Comparison of ENCODE assay signal across 23 cellular contexts in genomic region chr15:80442728-80443403, GRCh38. TPM values are rescaled to one million over a fixed set of nuclear protein-coding genes. Genes with fewer than 3 reads are reported as not detected.
"Had no signal": no experiment of that assay in that cellular context is flagged by ENCODE, and none has a peak within 500 bp of the region (broad histone marks: within the 10 kb centered on the region; RNA-seq: fewer than 3 reads in every experiment).

No MANE protein-coding gene starts in this region.

- H3K4me3 ChIP-seq: PC-9 had no signal

- H2AFZ ChIP-seq: PC-9 had no signal

- DNase-seq: activated CD4-positive, alpha-beta T cell treated with anti-CD3 and anti-CD28 coated beads for 48 hours; activated CD4-positive, alpha-beta T cell treated with anti-CD3 and anti-CD28 coated beads, Interleukin-2, amount 50 U/mL, for 4 hours; activated CD8-positive, alpha-beta memory T cell treated with anti-CD3 and anti-CD28 coated beads, Interleukin-2, amount 10 ng/mL, durations not matched to agents 7 days and 5 days; activated effector memory CD4-positive, alpha-beta T cell treated with anti-CD3 and anti-CD28 coated beads, Interleukin-2, amount 50 U/mL, for 16 hours; activated naive CD4-positive, alpha-beta T cell treated with Interleukin-2 at 50 U/mL for 16 hours; activated naive CD8-positive, alpha-beta T cell treated with anti-CD3 and anti-CD28 coated beads, Interleukin-2, amount 50 U/mL, for 24 hours; activated T-cell treated with anti-CD3 and anti-CD28 coated beads, Interleukin-2, amount 50 U/mL, for 24 hours; amniotic stem cell; Karpas-422; NCI-H1048; NCI-H146; NCI-H187 treated with DMSO at 0.1 percent for 48 hours; NCI-H2081 treated with DMSO at 0.1 percent for 48 hours; NCI-H446; NCI-H524; PC-9; SHP77 treated with DMSO at 0.1 percent for 48 hours had no signal

- H3K36me3 Mint-ChIP-seq: activated CD8-positive, alpha-beta memory T cell treated with anti-CD3 and anti-CD28 coated beads, Interleukin-2, amount 10 ng/mL, durations not matched to agents 7 days and 5 days; activated naive CD4-positive, alpha-beta T cell treated with anti-CD3 and anti-CD28 coated beads, Interleukin-2, amount 50 U/mL, for 72 hours; brain had no signal

- H3K4me3 Mint-ChIP-seq: activated CD8-positive, alpha-beta memory T cell treated with anti-CD3 and anti-CD28 coated beads, Interleukin-2, amount 10 ng/mL, durations not matched to agents 7 days and 5 days; activated naive CD8-positive, alpha-beta T cell treated with anti-CD3 and anti-CD28 coated beads, Interleukin-2, amount 50 U/mL, for 24 hours; activated T-cell treated with anti-CD3 and anti-CD28 coated beads, Interleukin-2, amount 50 U/mL, for 24 hours; activated T-helper 1 cell treated with anti-CD3 and anti-CD28 coated beads, Interleukin-12 subunit alpha, Interleukin-12 subunit beta, Interleukin-2, Interleukin-4 antibody, amounts not matched to agents 30 ng/mL and 10 ng/mL and 1 ng/mL, durations not matched to agents 14 hours and 24 hours and 36 hours; T-helper 1 cell treated with Interleukin-12 subunit alpha and Interleukin-12 subunit beta and Interleukin-4 antibody, amounts not matched to agents 30 μg/mL and 1 μg/mL, for 36 hours had no signal

- FAIRE-seq: astrocyte had no signal

- H3K4me2 ChIP-seq: PC-9 had no signal

- ATAC-seq: activated CD4-positive, CD25-positive, alpha-beta regulatory T cell treated with anti-CD3 and anti-CD28 coated beads, Interleukin-2, amount 50 U/mL, for 24 hours; activated CD8-positive, alpha-beta memory T cell treated with anti-CD3 and anti-CD28 coated beads, Interleukin-2, amount 10 ng/mL, durations not matched to agents 7 days and 5 days; activated naive CD4-positive, alpha-beta T cell treated with anti-CD3 and anti-CD28 coated beads, Interleukin-2, amount 50 U/mL, for 72 hours; activated naive CD8-positive, alpha-beta T cell treated with anti-CD3 and anti-CD28 coated beads, Interleukin-2, amount 50 U/mL, for 24 hours had no signal

- H3K27me3 Mint-ChIP-seq: brain had no signal

- H3K4me1 Mint-ChIP-seq: activated CD8-positive, alpha-beta memory T cell treated with anti-CD3 and anti-CD28 coated beads, Interleukin-2, amount 10 ng/mL, durations not matched to agents 7 days and 5 days; activated naive CD8-positive, alpha-beta T cell treated with anti-CD3 and anti-CD28 coated beads, Interleukin-2, amount 50 U/mL, for 24 hours had no signal

- H3K27ac ChIP-seq: PC-9 had no signal

- H3K9me3 Mint-ChIP-seq: activated naive CD4-positive, alpha-beta T cell treated with anti-CD3 and anti-CD28 coated beads, Interleukin-2, amount 50 U/mL, for 72 hours; activated naive CD8-positive, alpha-beta T cell treated with anti-CD3 and anti-CD28 coated beads, Interleukin-2, amount 50 U/mL, for 24 hours; activated T-cell treated with anti-CD3 and anti-CD28 coated beads, Interleukin-2, amount 50 U/mL, for 24 hours; activated T-helper 1 cell treated with anti-CD3 and anti-CD28 coated beads, Interleukin-12 subunit alpha, Interleukin-12 subunit beta, Interleukin-2, Interleukin-4 antibody, amounts not matched to agents 30 ng/mL and 10 ng/mL and 1 ng/mL, durations not matched to agents 14 hours and 24 hours and 36 hours; brain; T-helper 1 cell treated with Interleukin-12 subunit alpha and Interleukin-12 subunit beta and Interleukin-4 antibody, amounts not matched to agents 30 μg/mL and 1 μg/mL, for 36 hours had no signal

- H3K27ac Mint-ChIP-seq: activated CD8-positive, alpha-beta memory T cell treated with anti-CD3 and anti-CD28 coated beads, Interleukin-2, amount 10 ng/mL, durations not matched to agents 7 days and 5 days; activated naive CD4-positive, alpha-beta T cell treated with anti-CD3 and anti-CD28 coated beads, Interleukin-2, amount 50 U/mL, for 72 hours; activated naive CD8-positive, alpha-beta T cell treated with anti-CD3 and anti-CD28 coated beads, Interleukin-2, amount 50 U/mL, for 24 hours; activated T-cell treated with anti-CD3 and anti-CD28 coated beads, Interleukin-2, amount 50 U/mL, for 24 hours; activated T-helper 1 cell treated with anti-CD3 and anti-CD28 coated beads, Interleukin-12 subunit alpha, Interleukin-12 subunit beta, Interleukin-2, Interleukin-4 antibody, amounts not matched to agents 30 ng/mL and 10 ng/mL and 1 ng/mL, durations not matched to agents 14 hours and 24 hours and 36 hours; T-helper 1 cell treated with Interleukin-12 subunit alpha and Interleukin-12 subunit beta and Interleukin-4 antibody, amounts not matched to agents 30 μg/mL and 1 μg/mL, for 36 hours had no signal

RNA-seq across cellular contexts. Expression of gene ARNT2, which starts 38.7 kb away (rescaled TPM):
- total RNA-seq: activated CD8-positive, alpha-beta memory T cell treated with anti-CD3 and anti-CD28 coated beads, Interleukin-2, amount 10 ng/mL, durations not matched to agents 7 days and 5 days; activated naive CD4-positive, alpha-beta T cell treated with anti-CD3 and anti-CD28 coated beads, Interleukin-2, amount 50 U/mL, for 72 hours had no signal
